ENCODE assay signal across 8 cellular contexts in the genomic region with DNA sequence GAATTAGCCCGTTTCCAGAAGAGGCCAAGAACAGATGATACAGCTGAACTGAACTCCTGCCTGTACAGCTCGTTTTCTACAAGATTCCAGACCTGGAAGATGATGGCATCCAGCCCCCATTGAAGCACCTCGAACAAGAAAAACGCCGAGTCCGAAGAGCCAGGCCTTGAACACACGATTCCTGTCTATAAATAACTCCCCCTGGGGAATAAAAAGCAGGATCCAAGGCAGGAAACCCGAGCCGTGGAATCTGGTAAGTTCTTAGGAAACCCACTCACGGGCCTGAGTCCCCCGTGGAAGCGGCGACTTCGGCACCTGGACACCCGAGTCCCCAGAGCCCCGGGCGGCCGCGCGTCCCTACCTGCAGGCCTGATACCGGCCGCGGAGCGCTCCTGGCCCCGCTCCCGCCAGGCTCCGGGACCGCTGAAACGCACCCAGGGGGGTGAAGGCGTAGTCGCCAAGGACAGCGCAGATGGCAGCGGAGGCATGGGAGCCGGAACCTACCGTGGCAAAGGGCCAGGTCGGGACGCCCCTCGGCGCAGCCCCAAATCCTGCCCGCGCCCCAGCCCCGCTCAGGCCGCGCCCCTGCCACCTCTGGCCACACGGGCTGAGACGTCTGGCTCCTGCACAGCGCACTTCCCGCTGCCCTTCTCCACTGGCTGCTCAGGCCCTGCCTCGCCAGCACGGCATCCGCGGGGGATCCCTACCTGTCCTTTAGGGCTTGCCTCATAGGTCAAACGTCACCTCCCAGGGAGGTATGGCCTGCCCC. TPM values are rescaled to one million over a fixed set of nuclear protein-coding genes. Genes with fewer than 3 reads are reported as not detected.
DNase-seq lines count a peak whose midpoint lies in the region; ATAC-seq and TF ChIP-seq lines count a peak whose summit lies in the region.

No MANE protein-coding gene starts in this region.

- H3K4me1 Mint-ChIP-seq in GM23338, result peaks cover 15% of the 10 kb centered on the region
- peaks cover 17% of the 10 kb centered on the region for H3K4me1 Mint-ChIP-seq in activated T-helper 2 cell treated with anti-CD3 and anti-CD28 coated beads, Interferon-gamma antibody, Interleukin-2, Interleukin-4, amounts not matched to agents 10 μg/mL and 5 μg/mL and 100 μg/mL, durations not matched to agents 14 hours and 24 hours and 36 hours (ENCODE audit: low read depth)

- peak overlapping the region; percentile 72 for H3K4me3 Mint-ChIP-seq in GM23338
- H3K4me3 Mint-ChIP-seq in activated T-helper 2 cell treated with anti-CD3 and anti-CD28 coated beads, Interferon-gamma antibody, Interleukin-2, Interleukin-4, amounts not matched to agents 10 μg/mL and 5 μg/mL and 100 μg/mL, durations not matched to agents 14 hours and 24 hours and 36 hours (ENCODE audit: low read depth), result peak overlapping the region; percentile 63

- H3K36me3 Mint-ChIP-seq in GM23338 (ENCODE audit: low read depth), result no peaks in the 10 kb centered on the region
- no peaks in the 10 kb centered on the region for H3K36me3 Mint-ChIP-seq in activated T-helper 2 cell treated with anti-CD3 and anti-CD28 coated beads, Interferon-gamma antibody, Interleukin-2, Interleukin-4, amounts not matched to agents 10 μg/mL and 5 μg/mL and 100 μg/mL, durations not matched to agents 14 hours and 24 hours and 36 hours (ENCODE audit: low read depth)

- H3K4me2 ChIP-seq in GM23338, result peak overlapping the region; percentile 89

- no peak for TF ChIP-seq CTCF in GM23338 (conservative IDR thresholded peaks at IDR 0.05; ENCODE audit: low read depth in 2 of 2)

- peaks cover 25% of the 10 kb centered on the region for H3K27me3 Mint-ChIP-seq in GM23338 (ENCODE audit: insufficient read depth, low read depth, poor library complexity)
- H3K27me3 Mint-ChIP-seq in activated T-helper 2 cell treated with anti-CD3 and anti-CD28 coated beads, Interferon-gamma antibody, Interleukin-2, Interleukin-4, amounts not matched to agents 10 μg/mL and 5 μg/mL and 100 μg/mL, durations not matched to agents 14 hours and 24 hours and 36 hours (ENCODE audit: low read depth), result peaks cover 6% of the 10 kb centered on the region

- peaks cover 29% of the 10 kb centered on the region for H3K27me3 ChIP-seq in GM23338 (ENCODE audit: insufficient read depth)
- H3K27me3 ChIP-seq in effector memory CD4-positive, alpha-beta T cell (replicated peaks; ENCODE audit: control insufficient read depth, insufficient read depth, low read length, poor library complexity, severe bottlenecking), result no peaks in the 10 kb centered on the region

- H2AFZ ChIP-seq in GM23338, result peak overlapping the region; percentile 96

- in situ Hi-C loops in ACHN (cut with HindIII; ENCODE audit: low pct_ligation_motif_present, low pct_unique_long_range_greater_than_20kb, low sequenced_read_pairs), result no loop called here

- no peaks in the 10 kb centered on the region for H3K9me2 ChIP-seq in GM23338 (ENCODE audit: insufficient read depth)

- H3F3A ChIP-seq in GM23338 (replicated peaks; ENCODE audit: low read depth), result 0 out of 2 replicates have a peak, but pooled peaks cover 3% of the 10 kb centered on the region

- no peak overlapping the region for H3K27ac Mint-ChIP-seq in GM23338
- no peak overlapping the region for H3K27ac Mint-ChIP-seq in activated T-helper 2 cell treated with anti-CD3 and anti-CD28 coated beads, Interferon-gamma antibody, Interleukin-2, Interleukin-4, amounts not matched to agents 10 μg/mL and 5 μg/mL and 100 μg/mL, durations not matched to agents 14 hours and 24 hours and 36 hours

- peaks cover 6% of the 10 kb centered on the region; the same call in 1 of the 2 replicates for H3K4me1 ChIP-seq in GM23338 (ENCODE audit: insufficient read depth)
- peaks cover 6% of the 10 kb centered on the region for H3K4me1 ChIP-seq in effector memory CD4-positive, alpha-beta T cell (ENCODE audit: control insufficient read depth, insufficient read depth, low read length, poor library complexity, severe bottlenecking)

- intact Hi-C loops in activated T-helper 2 cell treated with anti-CD3 and anti-CD28 coated beads, Interferon-gamma antibody, Interleukin-2, Interleukin-4, amounts not matched to agents 10 μg/mL and 5 μg/mL and 100 μg/mL, durations not matched to agents 14 hours and 24 hours and 36 hours (cut with micrococcal nuclease), result no loop called here
- intact Hi-C loops in left ventricle myocardium superior (cut with micrococcal nuclease), result no loop called here
- intact Hi-C loops in sciatic nerve (cut with DNase I), result no loop called here

- 0 out of 2 replicates have a peak, but pooled peaks cover 3% of the 10 kb centered on the region for H4K20me1 ChIP-seq in GM23338 (replicated peaks; ENCODE audit: insufficient read depth)

- peak overlapping the region; percentile 62 for H3K4me3 ChIP-seq in GM23338
- H3K4me3 ChIP-seq in effector memory CD4-positive, alpha-beta T cell (ENCODE audit: insufficient read depth, low read depth, low read length, poor library complexity, severe bottlenecking), result no peak overlapping the region

- ATAC-seq in GM23338 (peak; percentile 91), left ventricle myocardium superior (peak; percentile 86), sciatic nerve (peak; percentile 64), HG03520 (IDR thresholded peaks at IDR 0.05; ENCODE audit: unreplicated experiment) (no peak), GM18520 (IDR thresholded peaks at IDR 0.05; ENCODE audit: unreplicated experiment) (no peak)

- no peak overlapping the region for H3K27ac ChIP-seq in GM23338 (ENCODE audit: low read depth)
- H3K27ac ChIP-seq in effector memory CD4-positive, alpha-beta T cell (ENCODE audit: insufficient read depth, low read length, poor library complexity, severe bottlenecking), result no peak overlapping the region

- H3K36me3 ChIP-seq in GM23338 (ENCODE audit: insufficient read depth), result no peaks in the 10 kb centered on the region
- H3K36me3 ChIP-seq in effector memory CD4-positive, alpha-beta T cell (ENCODE audit: control insufficient read depth, insufficient read depth, low read length), result no peaks in the 10 kb centered on the region

- no peaks in the 10 kb centered on the region for H3K9me3 ChIP-seq in effector memory CD4-positive, alpha-beta T cell (ENCODE audit: control insufficient read depth, low read length)

- H3K79me2 ChIP-seq in GM23338 (replicated peaks; ENCODE audit: insufficient read depth), result no peaks in the 10 kb centered on the region

- DNase-seq in ACHN (peak; percentile 17), GM23338 (ENCODE audit: low spot score) (peak; percentile 65), left ventricle myocardium superior (peak; percentile 62), sciatic nerve (ENCODE audit: low spot score) (peak; percentile 61)
- DNase-seq in activated T-helper 2 cell treated with anti-CD3 and anti-CD28 coated beads, Interferon-gamma antibody, Interleukin-2, Interleukin-4, amounts not matched to agents 10 μg/mL and 5 μg/mL and 100 μg/mL, durations not matched to agents 14 hours and 24 hours and 36 hours (ENCODE audit: low spot score), result no peak
- DNase-seq in effector memory CD4-positive, alpha-beta T cell, result no peak

- H3K9me3 Mint-ChIP-seq in GM23338, result no peaks in the 10 kb centered on the region; the same call in 2 of the 3 replicates
- no peaks in the 10 kb centered on the region for H3K9me3 Mint-ChIP-seq in activated T-helper 2 cell treated with anti-CD3 and anti-CD28 coated beads, Interferon-gamma antibody, Interleukin-2, Interleukin-4, amounts not matched to agents 10 μg/mL and 5 μg/mL and 100 μg/mL, durations not matched to agents 14 hours and 24 hours and 36 hours

TF ChIP-seq in GM23338, 12 proteins besides CTCF, POLR2A, EP300 and RAD21:
- TF ChIP-seq, protein P1, sequence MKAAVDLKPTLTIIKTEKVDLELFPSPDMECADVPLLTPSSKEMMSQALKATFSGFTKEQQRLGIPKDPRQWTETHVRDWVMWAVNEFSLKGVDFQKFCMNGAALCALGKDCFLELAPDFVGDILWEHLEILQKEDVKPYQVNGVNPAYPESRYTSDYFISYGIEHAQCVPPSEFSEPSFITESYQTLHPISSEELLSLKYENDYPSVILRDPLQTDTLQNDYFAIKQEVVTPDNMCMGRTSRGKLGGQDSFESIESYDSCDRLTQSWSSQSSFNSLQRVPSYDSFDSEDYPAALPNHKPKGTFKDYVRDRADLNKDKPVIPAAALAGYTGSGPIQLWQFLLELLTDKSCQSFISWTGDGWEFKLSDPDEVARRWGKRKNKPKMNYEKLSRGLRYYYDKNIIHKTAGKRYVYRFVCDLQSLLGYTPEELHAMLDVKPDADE (IDR thresholded peaks at IDR 0.05), result no peak

RNA-seq across cellular contexts. Expression of a gene that starts 14.0 kb away (rescaled TPM):
- total RNA-seq in GM23338 (2014; rRNA removed; shearing (Covaris generic)), result 14.7 and 28.9 TPM in 2 replicates
- 5.0 and 6.1 TPM in 2 replicates for polyA plus RNA-seq in GM23338 (2016; fragmentation: Nextera tagmentation; extraction: Ambion mirVana)
- 17.2 and 18.7 TPM in 2 replicates for total RNA-seq in activated T-helper 2 cell treated with anti-CD3 and anti-CD28 coated beads, Interferon-gamma antibody, Interleukin-2, Interleukin-4, amounts not matched to agents 10 μg/mL and 5 μg/mL and 100 μg/mL, durations not matched to agents 14 hours and 24 hours and 36 hours
- 6.2 TPM for total RNA-seq in left ventricle myocardium superior
- 15.0 TPM for total RNA-seq in sciatic nerve

RNA-seq across cellular contexts. Expression of a gene that starts 26.0 kb away (rescaled TPM):
- 2.5 and 2.6 TPM in 2 replicates for total RNA-seq in GM23338 (2014; rRNA removed; shearing (Covaris generic))
- polyA plus RNA-seq in GM23338 (2016; fragmentation: Nextera tagmentation; extraction: Ambion mirVana), result 2.8 and 3.1 TPM in 2 replicates
- 0.21 TPM in 1 of 2 replicates, not detected in the other for total RNA-seq in activated T-helper 2 cell treated with anti-CD3 and anti-CD28 coated beads, Interferon-gamma antibody, Interleukin-2, Interleukin-4, amounts not matched to agents 10 μg/mL and 5 μg/mL and 100 μg/mL, durations not matched to agents 14 hours and 24 hours and 36 hours
- total RNA-seq in left ventricle myocardium superior (not detected), sciatic nerve (not detected)

Comparison
In these comparisons a context has a peak if more than half of its experiments do, and no peak if none do; other contexts are left out.
1. DNase-seq: peak in ACHN (single experiment), GM23338 (single experiment), left ventricle myocardium superior (single experiment) and sciatic nerve (single experiment); none in activated T-helper 2 cell treated with anti-CD3 and anti-CD28 coated beads, Interferon-gamma antibody, Interleukin-2, Interleukin-4, amounts not matched to agents 10 μg/mL and 5 μg/mL and 100 μg/mL, durations not matched to agents 14 hours and 24 hours and 36 hours (single experiment) and effector memory CD4-positive, alpha-beta T cell (0 of 3).
2. ATAC-seq: peak in GM23338 (single experiment), left ventricle myocardium superior (single experiment) and sciatic nerve (single experiment); none in HG03520 (single experiment) and GM18520 (single experiment).